ENCODE assay signal across 28 cellular contexts in genomic region chr9:81741103-81741502, GRCh38.
"Had no signal": no experiment of that assay in that cellular context is flagged by ENCODE, and none has a peak within 500 bp of the region (broad histone marks: within the 10 kb centered on the region; RNA-seq: fewer than 3 reads in every experiment).

No MANE protein-coding gene starts in this region.

- FAIRE-seq: colon had no signal

- H3K27me3 ChIP-seq: ascending aorta, esophagus squamous epithelium, gastrocnemius medialis, heart left ventricle had no signal

- H3K4me1 ChIP-seq: gastrocnemius medialis had no signal

- H3K27ac ChIP-seq: ascending aorta, epithelial cell of prostate, esophagus squamous epithelium, gastrocnemius medialis, heart left ventricle had no signal

- DNase-seq: activated CD4-positive, alpha-beta memory T cell treated with anti-CD3 and anti-CD28 coated beads, Interleukin-2, amount 10 ng/mL, durations not matched to agents 7 days and 5 days; activated CD4-positive, alpha-beta T cell treated with anti-CD3 and anti-CD28 coated beads for 1 hour; activated CD4-positive, alpha-beta T cell treated with anti-CD3 and anti-CD28 coated beads for 4 hours; activated CD4-positive, alpha-beta T cell treated with anti-CD3 and anti-CD28 coated beads, Interleukin-2, amount 10 ng/mL, durations not matched to agents 7 days and 5 days; activated CD4-positive, alpha-beta T cell treated with anti-CD3 and anti-CD28 coated beads, Interleukin-2, amount 50 U/mL, for 4 hours; activated CD8-positive, alpha-beta memory T cell treated with anti-CD3 and anti-CD28 coated beads, Interleukin-2, amount 50 U/mL, for 48 hours; activated gamma-delta T cell; activated naive CD4-positive, alpha-beta T cell; activated naive CD4-positive, alpha-beta T cell treated with anti-CD3 and anti-CD28 coated beads, Interleukin-2, amount 10 ng/mL, durations not matched to agents 7 days and 5 days; activated naive CD8-positive, alpha-beta T cell treated with anti-CD3 and anti-CD28 coated beads, Interleukin-2, amount 10 ng/mL, durations not matched to agents 7 days and 5 days; activated T-cell treated with anti-CD3 and anti-CD28 coated beads for 4 hours; activated T-cell treated with anti-CD3 and anti-CD28 coated beads, Interleukin-2, amount 50 U/mL, for 24 hours; activated T-cell treated with anti-CD3 and anti-CD28 coated beads, Interleukin-2, amount 50 U/mL, for 72 hours; caudate nucleus; cortex of kidney; dermis blood vessel endothelial cell; effector CD4-positive, alpha-beta T cell; effector memory CD8-positive, alpha-beta T cell; esophagus squamous epithelium; gastrocnemius medialis; glutamatergic neuron; heart left ventricle; T-helper 2 cell had no signal

- ATAC-seq: activated naive CD4-positive, alpha-beta T cell treated with anti-CD3 and anti-CD28 coated beads, Interleukin-2, amount 50 U/mL, for 72 hours; activated T-cell treated with anti-CD3 and anti-CD28 coated beads, Interleukin-2, amount 50 U/mL, for 72 hours; effector memory CD8-positive, alpha-beta T cell; gastrocnemius medialis; heart left ventricle; WTC11 had no signal
